Comparison of ENCODE assay signal across 8 cellular contexts in genomic region chr6:113971786-113972185, GRCh38. TPM values are rescaled to one million over a fixed set of nuclear protein-coding genes. Genes with fewer than 3 reads are reported as not detected.
A peak's percentile ranks its signal among the peaks of the same experiment; 100 is the strongest.
DNase-seq lines count a peak whose midpoint lies in the region; ATAC-seq and TF ChIP-seq lines count a peak whose summit lies in the region.

No MANE protein-coding gene starts in this region.

- H3K79me1 ChIP-seq in mesendoderm (ENCODE audit: low read length) = no peaks in the 10 kb centered on the region

- H3K36me3 ChIP-seq in CD4-positive, CD25-positive, alpha-beta regulatory T cell (ENCODE audit: control insufficient read depth, insufficient read depth, low read length) = no peaks in the 10 kb centered on the region
- no peaks in the 10 kb centered on the region for H3K36me3 ChIP-seq in tibial nerve
- no peaks in the 10 kb centered on the region for H3K36me3 ChIP-seq in mesendoderm (ENCODE audit: control insufficient read depth, insufficient read depth, low read length)

- H3K4me2 ChIP-seq in mesendoderm (ENCODE audit: low read length) = no peak overlapping the region

- no peak overlapping the region for H3K56ac ChIP-seq in mesendoderm (ENCODE audit: low read length)

- TF ChIP-seq CTCF in tibial nerve (IDR thresholded peaks at IDR 0.05) = no peak

- no peak overlapping the region for H3K23ac ChIP-seq in mesendoderm (ENCODE audit: low read length)

- TF ChIP-seq POLR2A in tibial nerve (IDR thresholded peaks at IDR 0.05) = no peak

- no peak for TF ChIP-seq EP300 in tibial nerve (IDR thresholded peaks at IDR 0.05)

- no peak overlapping the region for H2AK5ac ChIP-seq in mesendoderm (ENCODE audit: low read length)

- H3K4me1 Mint-ChIP-seq in CD4-positive, CD25-positive, alpha-beta regulatory T cell = peaks cover 24 to 45% (median 29%) of the 10 kb centered on the region in 4 donors
- H3K4me1 Mint-ChIP-seq in activated T-helper 1 cell treated with anti-CD3 and anti-CD28 coated beads, Interleukin-12 subunit alpha, Interleukin-12 subunit beta, Interleukin-2, Interleukin-4 antibody, amounts not matched to agents 30 ng/mL and 10 ng/mL and 1 ng/mL, durations not matched to agents 14 hours and 24 hours and 36 hours (ENCODE audit: low read depth) = peaks cover 34% of the 10 kb centered on the region

- no peak overlapping the region for H3K4ac ChIP-seq in mesendoderm (ENCODE audit: low read depth, low read length)

- H3K4me1 ChIP-seq in CD4-positive, CD25-positive, alpha-beta regulatory T cell (ENCODE audit: control insufficient read depth, insufficient read depth, low read length, poor library complexity, severe bottlenecking) = peaks cover 29% of the 10 kb centered on the region
- peaks cover 0 to 38% (median 20%) of the 10 kb centered on the region in 4 donors for H3K4me1 ChIP-seq in tibial nerve
- peaks cover 7% of the 10 kb centered on the region for H3K4me1 ChIP-seq in mesendoderm (ENCODE audit: control insufficient read depth, low read depth, low read length)

- peak overlapping the region; percentile 57 for H3K4me3 ChIP-seq in CD4-positive, CD25-positive, alpha-beta regulatory T cell (ENCODE audit: low read depth, low read length)
- H3K4me3 ChIP-seq in tibial nerve (peak overlapping the region; percentile 57 to 98 (median 78)), mesendoderm (ENCODE audit: low read length) (no peak overlapping the region)

- no peaks in the 10 kb centered on the region for H3K9me3 ChIP-seq in CD4-positive, CD25-positive, alpha-beta regulatory T cell (ENCODE audit: control insufficient read depth in 2 of 2, low read length in 2 of 2)
- no peaks in the 10 kb centered on the region for H3K9me3 ChIP-seq in tibial nerve

- 34 to 48% methylated on average over 2 of the region's 2 CpGs for WGBS in tibial nerve, 2 donors
- WGBS in mesendoderm (ENCODE audit: extremely low coverage, insufficient coverage, low lambda C conversion rate) = no CpG with 5 or more reads among the region's 2 CpGs

- no peak for ATAC-seq in CD4-positive, CD25-positive, alpha-beta regulatory T cell (ENCODE audit: low read depth in 2 of 2)

- peak overlapping the region in 1 of 3 donors; percentile 36 for H3K27ac Mint-ChIP-seq in CD4-positive, CD25-positive, alpha-beta regulatory T cell
- H3K27ac Mint-ChIP-seq in activated T-helper 1 cell treated with anti-CD3 and anti-CD28 coated beads, Interleukin-12 subunit alpha, Interleukin-12 subunit beta, Interleukin-2, Interleukin-4 antibody, amounts not matched to agents 30 ng/mL and 10 ng/mL and 1 ng/mL, durations not matched to agents 14 hours and 24 hours and 36 hours = peak overlapping the region; percentile 96

- H2BK5ac ChIP-seq in mesendoderm (ENCODE audit: low read length) = no peak overlapping the region

- H2BK120ac ChIP-seq in mesendoderm (ENCODE audit: low read depth, low read length) = no peak overlapping the region

- H2BK15ac ChIP-seq in mesendoderm (replicated peaks; ENCODE audit: low read depth) = no peak overlapping the region

- H3K18ac ChIP-seq in mesendoderm (ENCODE audit: low read length) = no peak overlapping the region

- DNase-seq in CD4-positive, CD25-positive, alpha-beta regulatory T cell = no peak
- DNase-seq in HT-29 (ENCODE audit: low spot score) (peak; percentile 43), left kidney (ENCODE audit: low read depth, low spot score) (peak; percentile 14), tibial nerve (ENCODE audit: low spot score in 2 of 2) (no peak), NCI-H1436 (lab: John Stamatoyannopoulos, UW) (no peak), mesendoderm (no peak), cerebellum (ENCODE audit: low spot score) (no peak)
- no peak for DNase-seq in activated T-helper 1 cell treated with anti-CD3 and anti-CD28 coated beads, Interleukin-12 subunit alpha, Interleukin-12 subunit beta, Interleukin-2, Interleukin-4 antibody, amounts not matched to agents 30 ng/mL and 10 ng/mL and 1 ng/mL, durations not matched to agents 14 hours and 24 hours and 36 hours (ENCODE audit: low spot score)

- no peak overlapping the region for H3K27ac ChIP-seq in CD4-positive, CD25-positive, alpha-beta regulatory T cell (ENCODE audit: insufficient read depth, low read length, poor library complexity, severe bottlenecking)
- H3K27ac ChIP-seq in tibial nerve (peak overlapping the region; percentile 77 to 96 (median 89)), mesendoderm (ENCODE audit: low read depth, low read length) (no peak overlapping the region)

- peak overlapping the region; percentile 96 to 100 (median 98) for H3K4me3 Mint-ChIP-seq in CD4-positive, CD25-positive, alpha-beta regulatory T cell
- H3K4me3 Mint-ChIP-seq in activated T-helper 1 cell treated with anti-CD3 and anti-CD28 coated beads, Interleukin-12 subunit alpha, Interleukin-12 subunit beta, Interleukin-2, Interleukin-4 antibody, amounts not matched to agents 30 ng/mL and 10 ng/mL and 1 ng/mL, durations not matched to agents 14 hours and 24 hours and 36 hours = peak overlapping the region; percentile 39

- H4K5ac ChIP-seq in mesendoderm (ENCODE audit: low read length) = no peak overlapping the region

- peaks cover 41% of the 10 kb centered on the region for H3K79me2 ChIP-seq in mesendoderm (ENCODE audit: control insufficient read depth, insufficient read depth, low read length)

- no peak overlapping the region for H3K9ac ChIP-seq in mesendoderm (ENCODE audit: low read length)

- H4K8ac ChIP-seq in mesendoderm (ENCODE audit: low read depth, low read length) = no peak overlapping the region

- H3K36me3 Mint-ChIP-seq in CD4-positive, CD25-positive, alpha-beta regulatory T cell = no peaks in the 10 kb centered on the region
- H3K36me3 Mint-ChIP-seq in activated T-helper 1 cell treated with anti-CD3 and anti-CD28 coated beads, Interleukin-12 subunit alpha, Interleukin-12 subunit beta, Interleukin-2, Interleukin-4 antibody, amounts not matched to agents 30 ng/mL and 10 ng/mL and 1 ng/mL, durations not matched to agents 14 hours and 24 hours and 36 hours (ENCODE audit: low read depth) = peaks cover 2% of the 10 kb centered on the region

- intact Hi-C loops in activated T-helper 1 cell treated with anti-CD3 and anti-CD28 coated beads, Interleukin-12 subunit alpha, Interleukin-12 subunit beta, Interleukin-2, Interleukin-4 antibody, amounts not matched to agents 30 ng/mL and 10 ng/mL and 1 ng/mL, durations not matched to agents 14 hours and 24 hours and 36 hours (cut with micrococcal nuclease) = loop anchor here (5.0 kb wide), 1 partner anchor 114 kb away; the partner anchor contains the start of gene MARCKS

- H3K27me3 ChIP-seq in CD4-positive, CD25-positive, alpha-beta regulatory T cell (ENCODE audit: control insufficient read depth, insufficient read depth, low read length) = no peaks in the 10 kb centered on the region
- no peaks in the 10 kb centered on the region for H3K27me3 ChIP-seq in tibial nerve
- H3K27me3 ChIP-seq in mesendoderm (ENCODE audit: insufficient read depth, low read length, poor library complexity) = no peaks in the 10 kb centered on the region

- peaks cover 8% of the 10 kb centered on the region for H3K27me3 Mint-ChIP-seq in CD4-positive, CD25-positive, alpha-beta regulatory T cell
- peaks cover 4% of the 10 kb centered on the region for H3K27me3 Mint-ChIP-seq in activated T-helper 1 cell treated with anti-CD3 and anti-CD28 coated beads, Interleukin-12 subunit alpha, Interleukin-12 subunit beta, Interleukin-2, Interleukin-4 antibody, amounts not matched to agents 30 ng/mL and 10 ng/mL and 1 ng/mL, durations not matched to agents 14 hours and 24 hours and 36 hours (ENCODE audit: insufficient read depth)

- H3K9me3 Mint-ChIP-seq in CD4-positive, CD25-positive, alpha-beta regulatory T cell = no peaks in the 10 kb centered on the region
- H3K9me3 Mint-ChIP-seq in activated T-helper 1 cell treated with anti-CD3 and anti-CD28 coated beads, Interleukin-12 subunit alpha, Interleukin-12 subunit beta, Interleukin-2, Interleukin-4 antibody, amounts not matched to agents 30 ng/mL and 10 ng/mL and 1 ng/mL, durations not matched to agents 14 hours and 24 hours and 36 hours = no peaks in the 10 kb centered on the region

RNA-seq across cellular contexts. Expression of gene HDAC2, which starts 0.8 kb away (rescaled TPM):
- 46.5 TPM for total RNA-seq in CD4-positive, CD25-positive, alpha-beta regulatory T cell
- polyA plus RNA-seq in CD4-positive, CD25-positive, alpha-beta regulatory T cell = 10 to 100 TPM; 68.7 to 80.9 (median 74.6) TPM
- 45.5 and 57.7 TPM in 2 replicates for total RNA-seq in HT-29 (2014; rRNA removed; shearing (Covaris generic))
- 125 and 128 TPM in 2 replicates for total RNA-seq in activated T-helper 1 cell treated with anti-CD3 and anti-CD28 coated beads, Interleukin-12 subunit alpha, Interleukin-12 subunit beta, Interleukin-2, Interleukin-4 antibody, amounts not matched to agents 30 ng/mL and 10 ng/mL and 1 ng/mL, durations not matched to agents 14 hours and 24 hours and 36 hours
- total RNA-seq in tibial nerve (10 to 100 TPM; 39.9 to 60.2 (median 47.1) TPM), cerebellum (175 TPM)
- polyA plus RNA-seq in mesendoderm (2013, experiment 1 of 2) = 235 TPM
- polyA plus RNA-seq in mesendoderm (2013, experiment 2 of 2) = 256 TPM

Comparison
In these comparisons a context has a peak if more than half of its experiments do, and no peak if none do; other contexts are left out.
1. DNase-seq: peak in HT-29 (single experiment) and left kidney (single experiment); none in CD4-positive, CD25-positive, alpha-beta regulatory T cell (0 of 3), activated T-helper 1 cell treated with anti-CD3 and anti-CD28 coated beads, Interleukin-12 subunit alpha, Interleukin-12 subunit beta, Interleukin-2, Interleukin-4 antibody, amounts not matched to agents 30 ng/mL and 10 ng/mL and 1 ng/mL, durations not matched to agents 14 hours and 24 hours and 36 hours (single experiment), tibial nerve (0 of 2), NCI-H1436 (single experiment), mesendoderm (single experiment) and cerebellum (single experiment).
2. H3K27ac ChIP-seq: peak in tibial nerve (4 of 4); none in CD4-positive, CD25-positive, alpha-beta regulatory T cell (single experiment) and mesendoderm (single experiment).